In genomic region chr12:3222935-3223334, GRCh38 we compare ENCODE assay signal across 19 cellular contexts.
A peak's percentile ranks its signal among the peaks of the same experiment; 100 is the strongest.
DNase-seq lines count a peak whose midpoint lies in the region; ATAC-seq and TF ChIP-seq lines count a peak whose summit lies in the region.
"Had no signal": no experiment of that assay in that cellular context is flagged by ENCODE, and none has a peak within 500 bp of the region (broad histone marks: within the 10 kb centered on the region; RNA-seq: fewer than 3 reads in every experiment).

No MANE protein-coding gene starts in this region.

- peak overlapping the region; percentile 38 to 93 (median 80) for H3K27ac Mint-ChIP-seq in brain
- H3K27ac Mint-ChIP-seq: CD4-positive, alpha-beta T cell; endodermal cell; natural killer cell; progenitor cell of endocrine pancreas; T-helper 17 cell had no signal

- H3K27ac ChIP-seq in HEK293 (ENCODE audit: extremely low read depth, low read depth, low read length): no peak overlapping the region
- H3K27ac ChIP-seq: breast epithelium, coronary artery, skin epidermis had no signal

- POLR2A ChIA-PET in HEK293 (lab: Yijun Ruan, JAX): interaction anchor here (0.5 kb wide), 1 partner anchor 43 kb away, joined by 4 read pairs; no protein-coding TSS in a partner anchor

- TF ChIP-seq CTCF in HEK293 (tag by site-specific recombination; IDR thresholded peaks at IDR 0.05) (no peak), brain (conservative IDR thresholded peaks at IDR 0.05) (no peak)

- peaks cover 0 to 5% (median 0%) of the 10 kb centered on the region in 5 experiments for H3K9me3 Mint-ChIP-seq in brain
- H3K9me3 Mint-ChIP-seq: CD4-positive, alpha-beta T cell; endodermal cell; natural killer cell had no signal

- no peak for ATAC-seq in HG03565 (IDR thresholded peaks at IDR 0.05; ENCODE audit: unreplicated experiment)
- ATAC-seq in HG03432 (IDR thresholded peaks at IDR 0.05; ENCODE audit: unreplicated experiment): no peak
- ATAC-seq: natural killer cell, T-helper 17 cell had no signal

- H3K4me1 ChIP-seq in HEK293 (ENCODE audit: control insufficient read depth, insufficient read depth, low read length): peaks cover 6% of the 10 kb centered on the region; the same call in 1 of the 2 replicates

- in situ Hi-C loops in G401 (cut with HindIII; ENCODE audit: low sequenced_read_pairs): no loop called here

- peaks cover 91% of the 10 kb centered on the region for H3K4me1 Mint-ChIP-seq in brain
- H3K4me1 Mint-ChIP-seq: natural killer cell had no signal

- CTCF ChIA-PET in HEK293 (lab: Yijun Ruan, JAX): interaction anchor here (0.6 kb wide), 2 partner anchors 20 to 50 kb away, joined by 3 read pairs; no protein-coding TSS in a partner anchor

- DNase-seq in NCI-H1436 (lab: John Stamatoyannopoulos, UW): peak; percentile 91
- DNase-seq in NCI-H2227 (lab: John Stamatoyannopoulos, UW; ENCODE audit: unreplicated experiment): peak; percentile 46
- no peak for DNase-seq in G401 (ENCODE audit: low spot score)
- DNase-seq: activated CD4-positive, alpha-beta T cell treated with anti-CD3 and anti-CD28 coated beads, Interleukin-2, amount 50 U/mL, for 4 hours; activated CD8-positive, alpha-beta memory T cell treated with anti-CD3 and anti-CD28 coated beads, Interleukin-2, amount 50 U/mL, for 48 hours; CD4-positive, alpha-beta T cell; endodermal cell; MG63; natural killer cell; stimulated activated naive CD4-positive, alpha-beta T cell treated with Interleukin-2 at 50 U/mL for 16 hours; T-helper 17 cell had no signal

- H3K27me3 Mint-ChIP-seq in brain: no peaks in the 10 kb centered on the region
- H3K27me3 Mint-ChIP-seq: CD4-positive, alpha-beta T cell; progenitor cell of endocrine pancreas had no signal

- no peaks in the 10 kb centered on the region for H3K36me3 ChIP-seq in HEK293 (ENCODE audit: control insufficient read depth in 2 of 2, insufficient read depth in 1 of 2, low read length in 2 of 2)
- H3K36me3 ChIP-seq: breast epithelium, MG63 had no signal

- peak overlapping the region in 3 of 5 experiments; percentile 35 to 57 (median 44) for H3K4me3 Mint-ChIP-seq in brain
- H3K4me3 Mint-ChIP-seq: CD4-positive, alpha-beta T cell; endodermal cell; natural killer cell; T-helper 17 cell had no signal

- H3K4me3 ChIP-seq in HEK293 (ENCODE audit: low read depth, low read length): no peak overlapping the region
- H3K4me3 ChIP-seq: breast epithelium, coronary artery, MG63, skin epidermis had no signal

- H3K9me3 ChIP-seq in HEK293 (ENCODE audit: control insufficient read depth, insufficient read depth, low read depth, low read length): no peaks in the 10 kb centered on the region
- H3K9me3 ChIP-seq: breast epithelium, MG63 had no signal

- H3K36me3 Mint-ChIP-seq in brain: peaks cover 10% of the 10 kb centered on the region
- H3K36me3 Mint-ChIP-seq: natural killer cell had no signal

TF ChIP-seq in HEK293, 187 proteins besides CTCF, POLR2A, EP300 and RAD21:
- TF ChIP-seq SP7 (tag by site-specific recombination; IDR thresholded peaks at IDR 0.05) (peak; percentile 95), ZNF23 (tag by site-specific recombination; IDR thresholded peaks at IDR 0.05; ENCODE audit: borderline replicate concordance) (no peak), ZNF785 (tag by site-specific recombination; IDR thresholded peaks at IDR 0.05) (no peak), ZNF639 (tag by site-specific recombination; IDR thresholded peaks at IDR 0.05) (no peak), ZNF596 (tag by site-specific recombination; IDR thresholded peaks at IDR 0.05) (no peak)
- TF ChIP-seq, protein P1, sequence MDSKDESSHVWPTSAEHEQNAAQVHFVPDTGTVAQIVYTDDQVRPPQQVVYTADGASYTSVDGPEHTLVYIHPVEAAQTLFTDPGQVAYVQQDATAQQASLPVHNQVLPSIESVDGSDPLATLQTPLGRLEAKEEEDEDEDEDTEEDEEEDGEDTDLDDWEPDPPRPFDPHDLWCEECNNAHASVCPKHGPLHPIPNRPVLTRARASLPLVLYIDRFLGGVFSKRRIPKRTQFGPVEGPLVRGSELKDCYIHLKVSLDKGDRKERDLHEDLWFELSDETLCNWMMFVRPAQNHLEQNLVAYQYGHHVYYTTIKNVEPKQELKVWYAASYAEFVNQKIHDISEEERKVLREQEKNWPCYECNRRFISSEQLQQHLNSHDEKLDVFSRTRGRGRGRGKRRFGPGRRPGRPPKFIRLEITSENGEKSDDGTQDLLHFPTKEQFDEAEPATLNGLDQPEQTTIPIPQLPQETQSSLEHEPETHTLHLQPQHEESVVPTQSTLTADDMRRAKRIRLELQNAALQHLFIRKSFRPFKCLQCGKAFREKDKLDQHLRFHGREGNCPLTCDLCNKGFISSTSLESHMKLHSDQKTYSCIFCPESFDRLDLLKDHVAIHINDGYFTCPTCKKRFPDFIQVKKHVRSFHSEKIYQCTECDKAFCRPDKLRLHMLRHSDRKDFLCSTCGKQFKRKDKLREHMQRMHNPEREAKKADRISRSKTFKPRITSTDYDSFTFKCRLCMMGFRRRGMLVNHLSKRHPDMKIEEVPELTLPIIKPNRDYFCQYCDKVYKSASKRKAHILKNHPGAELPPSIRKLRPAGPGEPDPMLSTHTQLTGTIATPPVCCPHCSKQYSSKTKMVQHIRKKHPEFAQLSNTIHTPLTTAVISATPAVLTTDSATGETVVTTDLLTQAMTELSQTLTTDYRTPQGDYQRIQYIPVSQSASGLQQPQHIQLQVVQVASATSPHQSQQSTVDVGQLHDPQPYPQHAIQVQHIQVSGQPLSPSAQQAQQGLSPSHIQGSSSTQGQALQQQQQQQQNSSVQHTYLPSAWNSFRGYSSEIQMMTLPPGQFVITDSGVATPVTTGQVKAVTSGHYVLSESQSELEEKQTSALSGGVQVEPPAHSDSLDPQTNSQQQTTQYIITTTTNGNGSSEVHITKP (tag by site-specific recombination; IDR thresholded peaks at IDR 0.05): no peak
- TF ChIP-seq, protein P2, sequence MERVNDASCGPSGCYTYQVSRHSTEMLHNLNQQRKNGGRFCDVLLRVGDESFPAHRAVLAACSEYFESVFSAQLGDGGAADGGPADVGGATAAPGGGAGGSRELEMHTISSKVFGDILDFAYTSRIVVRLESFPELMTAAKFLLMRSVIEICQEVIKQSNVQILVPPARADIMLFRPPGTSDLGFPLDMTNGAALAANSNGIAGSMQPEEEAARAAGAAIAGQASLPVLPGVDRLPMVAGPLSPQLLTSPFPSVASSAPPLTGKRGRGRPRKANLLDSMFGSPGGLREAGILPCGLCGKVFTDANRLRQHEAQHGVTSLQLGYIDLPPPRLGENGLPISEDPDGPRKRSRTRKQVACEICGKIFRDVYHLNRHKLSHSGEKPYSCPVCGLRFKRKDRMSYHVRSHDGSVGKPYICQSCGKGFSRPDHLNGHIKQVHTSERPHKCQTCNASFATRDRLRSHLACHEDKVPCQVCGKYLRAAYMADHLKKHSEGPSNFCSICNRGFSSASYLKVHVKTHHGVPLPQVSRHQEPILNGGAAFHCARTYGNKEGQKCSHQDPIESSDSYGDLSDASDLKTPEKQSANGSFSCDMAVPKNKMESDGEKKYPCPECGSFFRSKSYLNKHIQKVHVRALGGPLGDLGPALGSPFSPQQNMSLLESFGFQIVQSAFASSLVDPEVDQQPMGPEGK (tag by site-specific recombination; IDR thresholded peaks at IDR 0.05): peak; percentile 49
